20 cellular contexts compared by ENCODE assay signal in genomic region chr7:151679073-151679708, GRCh38.
DNase-seq lines count a peak whose midpoint lies in the region; ATAC-seq and TF ChIP-seq lines count a peak whose summit lies in the region.
"Had no signal": no experiment of that assay in that cellular context is flagged by ENCODE, and none has a peak within 500 bp of the region (broad histone marks: within the 10 kb centered on the region; RNA-seq: fewer than 3 reads in every experiment).

No MANE protein-coding gene starts in this region.

- H3K4me1 ChIP-seq in vagina: peaks cover 42% of the 10 kb centered on the region
- H3K4me1 ChIP-seq: parathyroid adenoma had no signal

- H3K27me3 ChIP-seq in vagina: no peaks in the 10 kb centered on the region

- no peak for TF ChIP-seq POLR2A in vagina (IDR thresholded peaks at IDR 0.05)

- intact Hi-C loops in Right ventricle myocardium inferior (cut with DNase I): no loop called here
- intact Hi-C loops in cardiac septum (cut with DNase I): no loop called here
- intact Hi-C loops in vagina (cut with DNase I): no loop called here

- DNase-seq in Right ventricle myocardium inferior (ENCODE audit: missing footprints) (no peak), cardiac septum (ENCODE audit: low spot score) (no peak), coronary artery (ENCODE audit: low spot score) (no peak), midbrain (lab: John Stamatoyannopoulos, UW) (peak; percentile 11), vagina (ENCODE audit: extremely low spot score in 2 of 2) (no peak), omental fat pad (ENCODE audit: low spot score) (no peak), NCI-H748 treated with DMSO at 0.1 percent for 48 hours (lab: John Stamatoyannopoulos, UW) (no peak)
- DNase-seq: activated CD4-positive, alpha-beta T cell treated with anti-CD3 and anti-CD28 coated beads for 36 hours; activated CD8-positive, alpha-beta memory T cell treated with anti-CD3 and anti-CD28 coated beads, Interleukin-2, amount 50 U/mL, for 4 hours; activated naive CD4-positive, alpha-beta T cell; DMS 273 treated with DMSO at 0.1 percent for 48 hours; foreskin melanocyte; GM23248; left colon; NCI-H1930; RPMI8226; small intestine; stimulated activated CD4-positive, alpha-beta T cell treated with anti-CD3 and anti-CD28 coated beads, Interleukin-4, amount 100 ng/mL, for 24 hours had no signal

- H3K27ac ChIP-seq in coronary artery (peak overlapping the region; percentile 45 to 67), vagina (peak overlapping the region; percentile 77)
- H3K27ac ChIP-seq: GM23248, parathyroid adenoma had no signal

- ATAC-seq in Right ventricle myocardium inferior: peak; percentile 14
- no peak for ATAC-seq in omental fat pad (ENCODE audit: low FRiP score)
- ATAC-seq in GM21390 (IDR thresholded peaks at IDR 0.05; ENCODE audit: unreplicated experiment): no peak
- ATAC-seq: activated CD4-positive, alpha-beta T cell treated with anti-CD3 and anti-CD28 coated beads for 36 hours; left colon had no signal

- no peaks in the 10 kb centered on the region for H3K9me3 ChIP-seq in vagina

- no peaks in the 10 kb centered on the region for H3K36me3 ChIP-seq in vagina

- H3K4me3 ChIP-seq in coronary artery (no peak overlapping the region), vagina (no peak overlapping the region)
- H3K4me3 ChIP-seq: GM23248 had no signal

- no peak for TF ChIP-seq CTCF in coronary artery (IDR thresholded peaks at IDR 0.05)
- no peak for TF ChIP-seq CTCF in vagina (IDR thresholded peaks at IDR 0.05)
- no peak for TF ChIP-seq CTCF in omental fat pad (IDR thresholded peaks at IDR 0.05)
